8 cellular contexts compared by ENCODE assay signal in genomic region chrX:40105016-40105790, GRCh38. TPM values are rescaled to one million over a fixed set of nuclear protein-coding genes. Genes with fewer than 3 reads are reported as not detected.
DNase-seq lines count a peak whose midpoint lies in the region; ATAC-seq and TF ChIP-seq lines count a peak whose summit lies in the region.

No MANE protein-coding gene starts in this region.

- peak overlapping the region; percentile 92 for H3K9ac ChIP-seq in KMS-11

- no peaks in the 10 kb centered on the region for H3K36me3 Mint-ChIP-seq in activated naive CD4-positive, alpha-beta T cell treated with anti-CD3 and anti-CD28 coated beads, Interleukin-2, amount 50 U/mL, for 24 hours

- DNase-seq in AG04449 (ENCODE audit: low read depth, low spot score), result no peak
- peak; percentile 70 for DNase-seq in GM13977 (ENCODE audit: low spot score)
- peak in 30 of 51 donors; percentile 3 to 75 (median 30) for DNase-seq in hypothalamus (lab: John Stamatoyannopoulos, UW)
- peak in 1 of 2 donors; percentile 35 for DNase-seq in gastrocnemius medialis
- DNase-seq in NCI-H1436 treated with DMSO at 0.1 percent for 48 hours (lab: John Stamatoyannopoulos, UW), result no peak
- no peak for DNase-seq in NCI-H2196 (lab: John Stamatoyannopoulos, UW; ENCODE audit: unreplicated experiment)

- peaks cover 6% of the 10 kb centered on the region for H3K4me1 Mint-ChIP-seq in activated naive CD4-positive, alpha-beta T cell treated with anti-CD3 and anti-CD28 coated beads, Interleukin-2, amount 50 U/mL, for 24 hours

- no peak overlapping the region for H2AFZ ChIP-seq in KMS-11 (ENCODE audit: low read depth)

- TF ChIP-seq POLR2A in gastrocnemius medialis (IDR thresholded peaks at IDR 0.05), result peak; percentile 64 to 68

- H4K20me1 ChIP-seq in KMS-11 (ENCODE audit: insufficient read depth), result no peaks in the 10 kb centered on the region

- CTCF ChIA-PET in AG04449 (lab: Yijun Ruan, JAX), result no interaction called here

- peaks cover 46% of the 10 kb centered on the region for H3K4me1 ChIP-seq in KMS-11 (ENCODE audit: low read depth, poor library complexity, severe bottlenecking)
- H3K4me1 ChIP-seq in gastrocnemius medialis, result peaks cover 6 to 12% of the 10 kb centered on the region in 2 donors

- H3K27me3 ChIP-seq in KMS-11 (ENCODE audit: insufficient read depth, low read depth), result no peaks in the 10 kb centered on the region
- H3K27me3 ChIP-seq in gastrocnemius medialis, result peaks cover 0 to 21% (median 15%) of the 10 kb centered on the region in 3 donors

- no peaks in the 10 kb centered on the region for H3K9me3 Mint-ChIP-seq in activated naive CD4-positive, alpha-beta T cell treated with anti-CD3 and anti-CD28 coated beads, Interleukin-2, amount 50 U/mL, for 24 hours

- H3K27ac ChIP-seq in KMS-11, result peak overlapping the region; percentile 97
- H3K27ac ChIP-seq in gastrocnemius medialis, result peak overlapping the region; percentile 86 to 95 (median 92)

- H3K4me3 ChIP-seq in AG04449 (ENCODE audit: low read depth, low read length), result peak overlapping the region; percentile 52
- no peak overlapping the region for H3K4me3 ChIP-seq in KMS-11 (IDR thresholded peaks at IDR 0.05; ENCODE audit: insufficient read depth, low read depth, low read length)
- H3K4me3 ChIP-seq in gastrocnemius medialis, result peak overlapping the region; percentile 57 to 79 (median 66)

- peak overlapping the region; percentile 54 for H3K4me2 ChIP-seq in KMS-11

- H3K27me3 Mint-ChIP-seq in activated naive CD4-positive, alpha-beta T cell treated with anti-CD3 and anti-CD28 coated beads, Interleukin-2, amount 50 U/mL, for 24 hours, result no peaks in the 10 kb centered on the region

- POLR2A ChIA-PET in AG04449 (lab: Yijun Ruan, JAX), result interaction anchor here (1.0 to 1.4 kb wide), 3 partner anchors 8 to 44 kb away, joined by 3 to 4 read pairs (median 4); no protein-coding TSS in a partner anchor

- peaks cover 34% of the 10 kb centered on the region; the same call in 1 of the 2 replicates for H3K79me2 ChIP-seq in KMS-11 (ENCODE audit: insufficient read depth, low read depth)

- no peak overlapping the region for H3K27ac Mint-ChIP-seq in activated naive CD4-positive, alpha-beta T cell treated with anti-CD3 and anti-CD28 coated beads, Interleukin-2, amount 50 U/mL, for 24 hours

- no peak for TF ChIP-seq CTCF in AG04449 (IDR thresholded peaks at IDR 0.05; ENCODE audit: insufficient read depth, low read length, missing control alignments)
- no peak for TF ChIP-seq CTCF in GM13977 (IDR thresholded peaks at IDR 0.05; ENCODE audit: extremely low read depth, insufficient read depth, missing control alignments)
- no peak for TF ChIP-seq CTCF in KMS-11 (conservative IDR thresholded peaks at IDR 0.05; ENCODE audit: low read depth, low read length)
- TF ChIP-seq CTCF in gastrocnemius medialis (IDR thresholded peaks at IDR 0.05 in 4 of 5, conservative IDR thresholded peaks at IDR 0.05 in 1 of 5), result peak in 1 of 5 experiments; percentile 9

- H3K9me3 ChIP-seq in gastrocnemius medialis, result no peaks in the 10 kb centered on the region

- intact Hi-C loops in gastrocnemius medialis (cut with DNase I; ENCODE audit: low total_unique reads), result no loop called here

- H3K36me3 ChIP-seq in KMS-11 (ENCODE audit: insufficient read depth), result no peaks in the 10 kb centered on the region
- H3K36me3 ChIP-seq in gastrocnemius medialis, result no peaks in the 10 kb centered on the region

- peak; percentile 40 to 44 for ATAC-seq in gastrocnemius medialis

- in situ Hi-C loops in GM13977 (cut with MboI; ENCODE audit: low pct_unique_long_range_greater_than_20kb, low sequenced_read_pairs, unreplicated experiment) (no loop called here), gastrocnemius medialis (cut with MboI; ENCODE audit: low sequenced_read_pairs in 4 of 4) (no loop called here)

- peak overlapping the region; percentile 61 for H3K4me3 Mint-ChIP-seq in activated naive CD4-positive, alpha-beta T cell treated with anti-CD3 and anti-CD28 coated beads, Interleukin-2, amount 50 U/mL, for 24 hours

RNA-seq across cellular contexts. Expression of gene BCOR, which starts 7.4 kb away (rescaled TPM):
- total RNA-seq in gastrocnemius medialis, result 10 to 100 TPM in 3 of 4 donors, 1 to 10 TPM in 1; 6.5 to 43.8 (median 18.4) TPM

Comparison
In these comparisons a context has a peak if more than half of its experiments do, and no peak if none do; other contexts are left out.
1. DNase-seq: peak in GM13977 (single experiment) and hypothalamus (30 of 51); none in AG04449 (single experiment), NCI-H1436 treated with DMSO at 0.1 percent for 48 hours (single experiment) and NCI-H2196 (single experiment).